11 cellular contexts compared by ENCODE assay signal in the genomic region with DNA sequence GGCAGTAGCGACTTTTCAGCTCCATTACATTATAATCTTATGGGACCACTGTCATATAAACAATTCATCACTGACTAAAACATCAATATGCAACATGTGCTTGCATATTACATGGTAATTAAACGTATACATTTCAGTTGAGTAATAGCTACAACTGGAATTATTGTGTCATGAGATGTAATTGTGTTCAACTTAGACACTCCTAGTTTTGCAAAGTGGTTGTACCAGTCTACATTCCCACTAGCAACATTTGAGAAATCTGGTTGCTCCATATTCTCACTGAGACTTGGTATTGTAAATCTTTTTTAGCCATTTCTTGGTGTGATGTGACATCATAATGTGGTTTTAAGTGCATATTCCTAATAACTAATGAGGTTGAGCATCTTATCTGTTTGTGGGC.
"Had no signal": no experiment of that assay in that cellular context is flagged by ENCODE, and none has a peak within 500 bp of the region (broad histone marks: within the 10 kb centered on the region; RNA-seq: fewer than 3 reads in every experiment).

No MANE protein-coding gene starts in this region.

- H3K9ac ChIP-seq: GM23248 had no signal

- H3K36me3 ChIP-seq: HAP-1 had no signal

- H3K9me3 ChIP-seq: HAP-1 had no signal

- H3K4me1 ChIP-seq: HAP-1 had no signal

- H3K4me3 ChIP-seq: GM23248, GM23338, HAP-1 had no signal

- H3K4me1 Mint-ChIP-seq: GM23338, H9 had no signal

- H3K27ac Mint-ChIP-seq: GM23338, H9, HFFc6 had no signal

- FAIRE-seq: H1, H54 had no signal

- DNase-seq: GM23248, GOT3, H7, H9, HCEC 1CT, HFFc6 had no signal

- ATAC-seq: GM23338, HCT116 had no signal

- H3K4me3 Mint-ChIP-seq: GM23338, H9, HFFc6 had no signal

- H3K27ac ChIP-seq: GM23248 had no signal
